Comparison of ENCODE assay signal across 21 cellular contexts in genomic region chr10:129470103-129470851, GRCh38. TPM values are rescaled to one million over a fixed set of nuclear protein-coding genes. Genes with fewer than 3 reads are reported as not detected.
DNase-seq lines count a peak whose midpoint lies in the region; ATAC-seq and TF ChIP-seq lines count a peak whose summit lies in the region.
"Had no signal": no experiment of that assay in that cellular context is flagged by ENCODE, and none has a peak within 500 bp of the region (broad histone marks: within the 10 kb centered on the region; RNA-seq: fewer than 3 reads in every experiment).

No MANE protein-coding gene starts in this region.

- TF ChIP-seq CTCF in Caco-2 (IDR thresholded peaks at IDR 0.05; ENCODE audit: insufficient read depth in 1 of 2, low read depth in 1 of 2, low read length in 1 of 2, severe bottlenecking in 1 of 2, unreplicated experiment in 1 of 2) = no peak
- TF ChIP-seq CTCF in liver (IDR thresholded peaks at IDR 0.05; ENCODE audit: low read depth, low read length, missing input control) = no peak

- peak overlapping the region; percentile 74 to 84 for H3K27ac ChIP-seq in liver (ENCODE audit: low read depth in 1 of 2, low read length in 2 of 2)
- H3K27ac ChIP-seq: SK-N-MC had no signal

- no peaks in the 10 kb centered on the region for H3K9me3 Mint-ChIP-seq in Caco-2 (ENCODE audit: unreplicated experiment)
- H3K9me3 Mint-ChIP-seq in stimulated activated memory B cell treated with anti-CD40 and anti-IgM and Interleukin-4, amounts not matched to agents 10 μg/mL and 1 μg/mL and 100 μg/mL, for 72 hours = no peaks in the 10 kb centered on the region
- H3K9me3 Mint-ChIP-seq: CD8-positive, alpha-beta T cell had no signal

- peaks cover 13% of the 10 kb centered on the region for H3K36me3 Mint-ChIP-seq in Caco-2 (ENCODE audit: insufficient read depth, unreplicated experiment)
- H3K36me3 Mint-ChIP-seq in stimulated activated memory B cell treated with anti-CD40 and anti-IgM and Interleukin-4, amounts not matched to agents 10 μg/mL and 1 μg/mL and 100 μg/mL, for 72 hours = peaks cover 28% of the 10 kb centered on the region

- H3K9me3 ChIP-seq in Caco-2 (no peaks in the 10 kb centered on the region), liver (ENCODE audit: control insufficient read depth in 4 of 4, low read length in 3 of 4) (no peaks in the 10 kb centered on the region)
- H3K9me3 ChIP-seq: BE2C, MG63 had no signal

- H3K9ac ChIP-seq in liver (ENCODE audit: low read depth in 1 of 2, low read length in 2 of 2) = peak overlapping the region in 1 of 2 donors; percentile 31

- H3K27me3 ChIP-seq in Caco-2 (replicated peaks; ENCODE audit: control insufficient read depth, insufficient read depth, low read length) = no peaks in the 10 kb centered on the region
- H3K27me3 ChIP-seq in liver (ENCODE audit: control insufficient read depth in 4 of 4, insufficient read depth in 4 of 4, low read length in 3 of 4) = no peaks in the 10 kb centered on the region
- H3K27me3 ChIP-seq: BE2C, MG63 had no signal

- H3K4me3 ChIP-seq in Caco-2 (ENCODE audit: low read depth, low read length) (no peak overlapping the region), liver (ENCODE audit: low read depth in 1 of 3, low read length in 3 of 3) (peak overlapping the region in 1 of 3 donors; percentile 28)
- H3K4me3 ChIP-seq: K562, MG63, SK-N-MC had no signal

- WGBS in liver = 34% methylated on average over 11 of the region's 11 CpGs

- intact Hi-C loops in Caco-2 (cut with micrococcal nuclease; ENCODE audit: unreplicated experiment) = no loop called here

- H3K4me3 Mint-ChIP-seq in Caco-2 (ENCODE audit: unreplicated experiment) = peak overlapping the region; percentile 35
- no peak overlapping the region for H3K4me3 Mint-ChIP-seq in stimulated activated memory B cell treated with anti-CD40 and anti-IgM and Interleukin-4, amounts not matched to agents 10 μg/mL and 1 μg/mL and 100 μg/mL, for 72 hours
- H3K4me3 Mint-ChIP-seq: CD8-positive, alpha-beta T cell had no signal

- H3K4me1 ChIP-seq in Caco-2 (peaks cover 33% of the 10 kb centered on the region), liver (ENCODE audit: control insufficient read depth in 4 of 4, insufficient read depth in 4 of 4, low read length in 3 of 4) (peaks cover 19 to 57% (median 41%) of the 10 kb centered on the region in 4 donors)

- H3K4me1 Mint-ChIP-seq in Caco-2 (ENCODE audit: low read depth, unreplicated experiment) = peaks cover 22% of the 10 kb centered on the region
- peaks cover 64% of the 10 kb centered on the region for H3K4me1 Mint-ChIP-seq in stimulated activated memory B cell treated with anti-CD40 and anti-IgM and Interleukin-4, amounts not matched to agents 10 μg/mL and 1 μg/mL and 100 μg/mL, for 72 hours

- peak; percentile 33 to 58 for TF ChIP-seq RAD21 in liver (IDR thresholded peaks at IDR 0.05)

- CTCF ChIA-PET in Caco-2 (lab: Charles Lee) = no interaction called here

- BruUV-seq in Caco-2 (replicated peaks; lab: Mats Ljungman, UMichigan) = no TSS peak

- H3K27ac Mint-ChIP-seq in Caco-2 (ENCODE audit: unreplicated experiment) = peak overlapping the region; percentile 56
- H3K27ac Mint-ChIP-seq in stimulated activated memory B cell treated with anti-CD40 and anti-IgM and Interleukin-4, amounts not matched to agents 10 μg/mL and 1 μg/mL and 100 μg/mL, for 72 hours = peak overlapping the region; percentile 1
- H3K27ac Mint-ChIP-seq: CD8-positive, alpha-beta T cell had no signal

- POLR2A ChIA-PET in Caco-2 (lab: Charles Lee) = no interaction called here

- DNase-seq in Caco-2 (peak in 1 of 2 experiments; percentile 36), ecto neural progenitor cell (ENCODE audit: low spot score) (peak; percentile 16), NCI-H2171 (lab: John Stamatoyannopoulos, UW) (no peak)
- no peak for DNase-seq in stimulated activated CD4-positive, alpha-beta T cell treated with anti-CD3 and anti-CD28 coated beads, Interleukin-1b, Interleukin-23, amount 100 ng/mL, for 48 hours
- DNase-seq: BE2C; Calu3; CD8-positive, alpha-beta T cell; GF-D8; MG63; NCI-H1048; NCI-H1417 treated with DMSO at 0.1 percent for 48 hours; NCI-H187; NCI-H446 treated with DMSO at 0.1 percent for 48 hours; NCI-H526 treated with DMSO at 0.1 percent for 48 hours; PC-3; Right ventricle myocardium superior had no signal

- H3K36me3 ChIP-seq in Caco-2 (ENCODE audit: control insufficient read depth, insufficient read depth, low read length) (no peaks in the 10 kb centered on the region), liver (ENCODE audit: control insufficient read depth in 4 of 4, insufficient read depth in 3 of 4, low read depth in 1 of 4, low read length in 3 of 4) (peaks cover 0 to 6% (median 0%) of the 10 kb centered on the region in 4 donors)
- H3K36me3 ChIP-seq: BE2C, MG63 had no signal

- no peak for ATAC-seq in stimulated activated memory B cell treated with anti-CD40 and anti-IgM and Interleukin-4, amounts not matched to agents 10 μg/mL and 1 μg/mL and 100 μg/mL, for 72 hours
- no peak for ATAC-seq in esophagus mucosa
- ATAC-seq: CD8-positive, alpha-beta T cell; K562 had no signal

- no peaks in the 10 kb centered on the region for H3K27me3 Mint-ChIP-seq in Caco-2 (ENCODE audit: insufficient read depth, unreplicated experiment)
- no peaks in the 10 kb centered on the region for H3K27me3 Mint-ChIP-seq in stimulated activated memory B cell treated with anti-CD40 and anti-IgM and Interleukin-4, amounts not matched to agents 10 μg/mL and 1 μg/mL and 100 μg/mL, for 72 hours

TF ChIP-seq in liver, 16 proteins besides CTCF, POLR2A, EP300 and RAD21:
- TF ChIP-seq NR2F2 (IDR thresholded peaks at IDR 0.05) = no peak
- peak; percentile 24 for TF ChIP-seq HNF4G (IDR thresholded peaks at IDR 0.05)
- TF ChIP-seq SP1 (IDR thresholded peaks at IDR 0.05) = peak; percentile 48
- peak; percentile 68 for TF ChIP-seq FOXA2 (IDR thresholded peaks at IDR 0.05)
- TF ChIP-seq, protein P1, sequence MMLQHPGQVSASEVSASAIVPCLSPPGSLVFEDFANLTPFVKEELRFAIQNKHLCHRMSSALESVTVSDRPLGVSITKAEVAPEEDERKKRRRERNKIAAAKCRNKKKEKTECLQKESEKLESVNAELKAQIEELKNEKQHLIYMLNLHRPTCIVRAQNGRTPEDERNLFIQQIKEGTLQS (IDR thresholded peaks at IDR 0.05) = no peak
- no peak for TF ChIP-seq ZBTB33 (IDR thresholded peaks at IDR 0.05)
- TF ChIP-seq EGR1 (IDR thresholded peaks at IDR 0.05; ENCODE audit: low read depth in 2 of 2) = no peak
- TF ChIP-seq HNF4A (conservative IDR thresholded peaks at IDR 0.05) = peak; percentile 69 to 73
- peak; percentile 19 for TF ChIP-seq REST (IDR thresholded peaks at IDR 0.05)
- peak; percentile 25 for TF ChIP-seq YY1 (IDR thresholded peaks at IDR 0.05)
- TF ChIP-seq TAF1 (conservative IDR thresholded peaks at IDR 0.05) = no peak
- peak; percentile 23 to 60 for TF ChIP-seq RXRA (IDR thresholded peaks at IDR 0.05)
- TF ChIP-seq JUND (IDR thresholded peaks at IDR 0.05) = peak in 1 of 2 donors; percentile 44

RNA-seq across cellular contexts. Expression of gene MGMT, which starts 3.2 kb away (rescaled TPM):
- total RNA-seq in Caco-2 (2022) (49.3 and 57.0 TPM in 2 replicates), liver (10 to 100 TPM; 28.2 to 48.4 TPM), esophagus mucosa (16.5 TPM)
- 10 to 100 TPM; 43.6 to 79.1 TPM for polyA plus RNA-seq in liver
